ENCODE assay signal across 15 cellular contexts in the genomic region with DNA sequence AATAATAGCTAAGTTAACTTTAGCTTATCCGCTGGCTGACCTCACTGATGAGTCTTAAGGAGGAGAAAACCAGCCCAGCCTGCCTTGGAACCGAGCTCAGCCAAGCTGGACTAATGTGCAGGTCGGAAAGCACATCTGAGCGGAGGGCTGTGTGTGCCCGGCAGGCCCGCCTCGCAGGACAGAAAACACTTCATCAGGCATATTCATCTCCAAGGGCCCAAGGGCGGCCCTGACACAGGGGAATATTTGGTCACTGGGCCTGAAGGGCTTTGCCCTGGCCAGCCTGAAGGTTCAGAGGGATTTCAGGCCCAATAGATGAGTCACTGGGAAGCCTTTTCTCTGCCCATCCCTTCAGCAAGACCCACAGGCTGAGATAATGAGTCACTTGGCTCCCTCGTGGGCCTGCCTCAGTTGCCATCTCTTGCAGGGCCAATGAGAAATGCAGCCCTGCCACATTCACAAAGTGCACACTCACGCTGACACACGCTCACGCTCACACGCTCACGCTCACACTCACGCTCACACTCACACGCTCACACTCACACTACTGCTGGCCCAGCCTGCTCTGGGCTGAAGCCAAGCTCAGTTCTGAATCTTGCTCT.
DNase-seq lines count a peak whose midpoint lies in the region; ATAC-seq, FAIRE-seq and TF ChIP-seq lines count a peak whose summit lies in the region.
"Had no signal": no experiment of that assay in that cellular context is flagged by ENCODE, and none has a peak within 500 bp of the region (broad histone marks: within the 10 kb centered on the region; RNA-seq: fewer than 3 reads in every experiment).

No MANE protein-coding gene starts in this region.

- H3K4me3 Mint-ChIP-seq in HFFc6 = no peak overlapping the region

- TF ChIP-seq POLR2A in A549 (IDR thresholded peaks at IDR 0.05; ENCODE audit: low read length) (no peak), K562 (conservative IDR thresholded peaks at IDR 0.05) (no peak)

- no TSS peak for BruUV-seq in K562 (replicated peaks; lab: Mats Ljungman, UMichigan)

- H3K36me3 ChIP-seq in K562 (ENCODE audit: control insufficient read depth, insufficient read depth, low read length) (no peaks in the 10 kb centered on the region), mesendoderm (ENCODE audit: control insufficient read depth, insufficient read depth, low read length) (no peaks in the 10 kb centered on the region)
- H3K36me3 ChIP-seq: ovary, upper lobe of right lung had no signal

- no peaks in the 10 kb centered on the region for H4K20me1 ChIP-seq in K562 (replicated peaks; ENCODE audit: control insufficient read depth, insufficient read depth, low read length)

- DNase-seq in A549 (ENCODE audit: low read depth in 1 of 2, low spot score in 1 of 2) (peak; percentile 22 to 32), HFFc6 (peak; percentile 69), K562 (ENCODE audit: extremely low read depth in 1 of 4, low spot score in 3 of 4) (no peak), mesendoderm (peak; percentile 70), NCI-H2227 treated with DMSO at 0.1 percent for 48 hours (lab: John Stamatoyannopoulos, UW) (no peak), NCI-H446 (lab: John Stamatoyannopoulos, UW) (no peak), NCI-H2107 (lab: John Stamatoyannopoulos, UW) (no peak)
- DNase-seq in effector CD8-positive, alpha-beta T cell (lab: John Stamatoyannopoulos, UW) = no peak
- DNase-seq: activated CD4-positive, alpha-beta T cell treated with anti-CD3 and anti-CD28 coated beads for 4 hours; NCI-H2171 treated with DMSO at 0.1 percent for 48 hours; ovary; RPMI8226; upper lobe of right lung had no signal

- H3K9me3 ChIP-seq in A549 (no peaks in the 10 kb centered on the region), K562 (replicated peaks; ENCODE audit: control insufficient read depth, insufficient read depth, low read depth, low read length) (no peaks in the 10 kb centered on the region)
- H3K9me3 ChIP-seq: ovary, upper lobe of right lung had no signal

- H3K9me1 ChIP-seq in K562 (ENCODE audit: control insufficient read depth, insufficient read depth, low read length) = no peaks in the 10 kb centered on the region

- no peaks in the 10 kb centered on the region for H3K79me1 ChIP-seq in mesendoderm (ENCODE audit: low read length)

- WGBS in A549 (ENCODE audit: missing lambda C conversion rate) = 83% methylated on average over 9 of the region's 16 CpGs
- 6% methylated on average over 12 of the region's 16 CpGs for WGBS in K562 (ENCODE audit: insufficient coverage, low coverage, missing lambda C conversion rate)
- no CpG with 5 or more reads among the region's 16 CpGs for WGBS in mesendoderm (ENCODE audit: extremely low coverage, insufficient coverage, low lambda C conversion rate)

- no peak overlapping the region for H2BK5ac ChIP-seq in mesendoderm (ENCODE audit: low read length)

- H3K4me3 ChIP-seq in A549 (no peak overlapping the region), K562 (no peak overlapping the region), mesendoderm (ENCODE audit: low read length) (no peak overlapping the region)
- H3K4me3 ChIP-seq: ovary, upper lobe of right lung had no signal

- peak overlapping the region; percentile 18 for H3K18ac ChIP-seq in mesendoderm (ENCODE audit: low read length)

- CTCF ChIA-PET in A549 (lab: Yijun Ruan, JAX) (no interaction called here), K562 (lab: Yijun Ruan, JAX; ENCODE audit: low intra/inter-chr PET ratio) (no interaction called here)

- FAIRE-seq in A549 (lab: Jason Lieb, UNC) (no peak), K562 (lab: Jason Lieb, UNC) (no peak)
- FAIRE-seq: keratinocyte had no signal

- intact Hi-C loops in K562 (cut with micrococcal nuclease) = no loop called here

- H4K8ac ChIP-seq in mesendoderm (ENCODE audit: low read depth, low read length) = no peak overlapping the region

- H2AFZ ChIP-seq in K562 (ENCODE audit: low read depth, low read length) = no peak overlapping the region

- POLR2A ChIA-PET in A549 (lab: Yijun Ruan, JAX) = no interaction called here
- POLR2A ChIA-PET in K562 (lab: Yijun Ruan, JAX) = interaction anchor here (0.8 kb wide), 1 partner anchor 374 kb away, joined by 3 read pairs; no protein-coding TSS in a partner anchor

- TF ChIP-seq CTCF in A549 (IDR thresholded peaks at IDR 0.05) (no peak), HFFc6 (IDR thresholded peaks at IDR 0.05) (no peak), K562 (IDR thresholded peaks at IDR 0.05 in 2 of 3, conservative IDR thresholded peaks at IDR 0.05 in 1 of 3; ENCODE audit: insufficient read depth in 2 of 3, low read depth in 1 of 3, low read length in 3 of 3) (no peak)

- H3K27me3 Mint-ChIP-seq in HFFc6 (ENCODE audit: insufficient read depth) = no peaks in the 10 kb centered on the region; the same call in 1 of the 2 replicates
- H3K27me3 Mint-ChIP-seq: IgD-negative memory B cell had no signal

- H2BK120ac ChIP-seq in mesendoderm (ENCODE audit: low read depth, low read length) = no peak overlapping the region

- H3K9me3 Mint-ChIP-seq in HFFc6 = no peaks in the 10 kb centered on the region

- H3K23ac ChIP-seq in mesendoderm (ENCODE audit: low read length) = no peak overlapping the region

- H3K27ac ChIP-seq in A549 (peak overlapping the region in 1 of 2 experiments; percentile 57; a peak in 2 of 6 replicates), K562 (ENCODE audit: extremely low read depth, low read depth, low read length) (no peak overlapping the region), mesendoderm (ENCODE audit: low read depth, low read length) (no peak overlapping the region)
- H3K27ac ChIP-seq: ovary, upper lobe of right lung had no signal

- H3K79me2 ChIP-seq in K562 (ENCODE audit: control insufficient read depth, insufficient read depth, low read length) (no peaks in the 10 kb centered on the region), mesendoderm (ENCODE audit: control insufficient read depth, insufficient read depth, low read length) (no peaks in the 10 kb centered on the region)

- H3K27ac Mint-ChIP-seq in HFFc6 = peak overlapping the region; percentile 76
- H3K27ac Mint-ChIP-seq: IgD-negative memory B cell had no signal

- H3K4me1 ChIP-seq in A549 (peaks cover 9% of the 10 kb centered on the region; the same call in 2 of the 3 replicates), K562 (replicated peaks in 1 of 2; ENCODE audit: control insufficient read depth in 2 of 2, insufficient read depth in 2 of 2, low read length in 2 of 2) (peaks cover 0 to 6% of the 10 kb centered on the region in 2 experiments; a peak in 1 of 5 replicates), mesendoderm (ENCODE audit: control insufficient read depth, low read depth, low read length) (peaks cover 6% of the 10 kb centered on the region)

- in situ Hi-C loops in K562 (cut with MboI) = loop anchor here (10.0 kb wide), 1 partner anchor 1017 kb away; no protein-coding TSS in a partner anchor

- TF ChIP-seq EP300 in A549 (IDR thresholded peaks at IDR 0.05) = no peak
- no peak for TF ChIP-seq EP300 in K562 (IDR thresholded peaks at IDR 0.05; ENCODE audit: low read length)

- peaks cover 53% of the 10 kb centered on the region for H3K4me1 Mint-ChIP-seq in HFFc6 (ENCODE audit: low read depth)

- peak; percentile 54 to 69; a peak in 3 of 6 replicates for ATAC-seq in A549
- no peak for ATAC-seq in K562
- ATAC-seq: upper lobe of right lung had no signal

- H3K27me3 ChIP-seq in K562 (ENCODE audit: control insufficient read depth in 2 of 2, insufficient read depth in 2 of 2, low read length in 2 of 2) = peaks cover 11 to 42% of the 10 kb centered on the region in 2 experiments; a peak in 4 of 5 replicates
- H3K27me3 ChIP-seq in mesendoderm (ENCODE audit: insufficient read depth, low read length, poor library complexity) = no peaks in the 10 kb centered on the region
- H3K27me3 ChIP-seq: ovary, upper lobe of right lung had no signal

- peak overlapping the region; percentile 6 for H3K56ac ChIP-seq in mesendoderm (ENCODE audit: low read length)

- H3K4ac ChIP-seq in mesendoderm (ENCODE audit: low read depth, low read length) = no peak overlapping the region

- no peak for TF ChIP-seq RAD21 in A549 (conservative IDR thresholded peaks at IDR 0.05 in 1 of 2, IDR thresholded peaks at IDR 0.05 in 1 of 2)
- TF ChIP-seq RAD21 in K562 (CRISPR knock-in tag; conservative IDR thresholded peaks at IDR 0.05 in 1 of 2, IDR thresholded peaks at IDR 0.05 in 1 of 2) = no peak

- H4K5ac ChIP-seq in mesendoderm (ENCODE audit: low read length) = no peak overlapping the region

- H2AK5ac ChIP-seq in mesendoderm (ENCODE audit: low read length) = no peak overlapping the region

- H2BK15ac ChIP-seq in mesendoderm (replicated peaks; ENCODE audit: low read depth) = no peak overlapping the region

- H3K36me3 Mint-ChIP-seq in HFFc6 (ENCODE audit: low read depth) = peaks cover 4% of the 10 kb centered on the region; the same call in 1 of the 2 replicates
- H3K36me3 Mint-ChIP-seq: IgD-negative memory B cell had no signal

- H3K4me2 ChIP-seq in A549 = peak overlapping the region; percentile 10; the same call in 1 of the 3 replicates
- no peak overlapping the region for H3K4me2 ChIP-seq in K562 (ENCODE audit: insufficient read depth, low read length)
- no peak overlapping the region for H3K4me2 ChIP-seq in mesendoderm (ENCODE audit: low read length)

- H3K9ac ChIP-seq in K562 (ENCODE audit: insufficient read depth in 1 of 2, low read depth in 2 of 2, low read length in 2 of 2) (no peak overlapping the region), mesendoderm (ENCODE audit: low read length) (no peak overlapping the region)

TF ChIP-seq in A549, 52 proteins besides CTCF, POLR2A, EP300 and RAD21:
- TF ChIP-seq FOSL2 (IDR thresholded peaks at IDR 0.05) (0 out of 2 replicates have a peak, but pooled peaks have one; percentile 14), FOSL2 (CRISPR knock-in tag; IDR thresholded peaks at IDR 0.05) (peak; percentile 56), MAZ (IDR thresholded peaks at IDR 0.05; ENCODE audit: borderline replicate concordance, low read depth, low read length) (no peak)

TF ChIP-seq in K562, 482 proteins besides CTCF, POLR2A, EP300 and RAD21:
- TF ChIP-seq ATF3 (IDR thresholded peaks at IDR 0.05) (peak; percentile 45; the same call in 1 of the 2 replicates), ATF3 (CRISPR knock-in tag; conservative IDR thresholded peaks at IDR 0.05) (no peak), POLR2B (IDR thresholded peaks at IDR 0.05; ENCODE audit: low read depth, partially characterized antibody) (no peak)

Comparison
In these comparisons a context has a peak if more than half of its experiments do, and no peak if none do; other contexts are left out.
1. DNase-seq: peak in A549 (2 of 2), HFFc6 (single experiment) and mesendoderm (single experiment); none in K562 (0 of 4), NCI-H2227 treated with DMSO at 0.1 percent for 48 hours (single experiment), NCI-H446 (0 of 2), effector CD8-positive, alpha-beta T cell (single experiment) and NCI-H2107 (single experiment).